1 cellular context compared by ENCODE assay signal in the genomic region with DNA sequence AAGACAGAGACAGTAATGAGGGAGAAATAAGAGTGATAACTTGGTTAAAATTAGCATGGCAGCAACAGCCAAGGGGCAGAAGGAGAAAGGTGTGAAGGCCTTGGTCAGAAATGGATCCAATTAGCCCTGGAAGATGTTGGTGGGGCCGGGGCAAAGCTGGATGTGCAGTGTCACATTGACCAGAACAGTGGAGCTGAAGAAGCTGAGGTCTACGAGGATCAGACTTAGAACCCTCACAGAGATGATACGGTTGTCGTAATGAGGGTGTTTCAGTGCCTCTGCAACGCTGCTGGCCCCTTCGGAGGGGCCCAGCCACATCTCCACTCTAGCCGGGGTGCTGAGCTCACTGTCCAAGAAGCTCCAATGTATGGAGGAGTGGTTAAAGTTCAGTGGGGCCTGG.
TF ChIP-seq lines count a peak whose summit lies in the region.

No MANE protein-coding gene starts in this region.

TF ChIP-seq in H1, 55 proteins besides CTCF, POLR2A, EP300 and RAD21:
- TF ChIP-seq SAP30 (IDR thresholded peaks at IDR 0.05; ENCODE audit: insufficient read depth, insufficient replicate concordance, low read length) (no peak), SIX5 (IDR thresholded peaks at IDR 0.05; ENCODE audit: low read depth, low read length) (no peak), TAF7 (optimal IDR thresholded peaks at IDR 0.05; ENCODE audit: borderline replicate concordance, low read depth, low read length) (no peak), SP1 (IDR thresholded peaks at IDR 0.05; ENCODE audit: low read depth, low read length) (no peak), BCL11A (IDR thresholded peaks at IDR 0.05; ENCODE audit: low read depth in 2 of 2, low read length in 2 of 2) (no peak)
- TF ChIP-seq, protein P1, sequence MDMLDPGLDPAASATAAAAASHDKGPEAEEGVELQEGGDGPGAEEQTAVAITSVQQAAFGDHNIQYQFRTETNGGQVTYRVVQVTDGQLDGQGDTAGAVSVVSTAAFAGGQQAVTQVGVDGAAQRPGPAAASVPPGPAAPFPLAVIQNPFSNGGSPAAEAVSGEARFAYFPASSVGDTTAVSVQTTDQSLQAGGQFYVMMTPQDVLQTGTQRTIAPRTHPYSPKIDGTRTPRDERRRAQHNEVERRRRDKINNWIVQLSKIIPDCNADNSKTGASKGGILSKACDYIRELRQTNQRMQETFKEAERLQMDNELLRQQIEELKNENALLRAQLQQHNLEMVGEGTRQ (IDR thresholded peaks at IDR 0.05; ENCODE audit: low read length): no peak
